ENCODE assay signal across 15 cellular contexts in the genomic region with DNA sequence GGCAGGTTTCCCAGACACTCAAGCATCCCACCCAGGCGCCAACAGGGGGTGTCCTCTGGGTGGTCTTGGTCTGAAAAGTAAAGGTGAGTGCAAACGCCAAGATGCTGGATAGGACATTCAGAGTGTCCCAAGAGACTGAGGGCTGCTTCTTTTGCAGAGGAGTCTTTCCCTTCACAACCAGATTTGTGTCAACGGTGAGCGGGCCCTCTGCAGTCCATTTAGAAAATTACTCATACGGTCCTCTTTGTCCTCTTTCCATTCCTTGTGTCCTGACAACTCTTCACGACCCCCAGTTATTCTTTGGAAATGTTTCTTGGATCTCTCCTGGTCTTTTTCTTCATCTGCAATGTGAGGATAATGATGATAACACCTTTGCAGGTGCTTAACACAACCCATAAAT.
DNase-seq lines count a peak whose midpoint lies in the region; ATAC-seq and TF ChIP-seq lines count a peak whose summit lies in the region.
"Had no signal": no experiment of that assay in that cellular context is flagged by ENCODE, and none has a peak within 500 bp of the region (broad histone marks: within the 10 kb centered on the region; RNA-seq: fewer than 3 reads in every experiment).

No MANE protein-coding gene starts in this region.

- TF ChIP-seq CTCF in adrenal gland (IDR thresholded peaks at IDR 0.05) (peak in 5 of 6 experiments; percentile 11 to 28 (median 16)), osteocyte (IDR thresholded peaks at IDR 0.05) (peak; percentile 33), type B pancreatic cell (conservative IDR thresholded peaks at IDR 0.05) (no peak)

- H3K4me3 Mint-ChIP-seq in T-helper 1 cell treated with Interleukin-12 subunit alpha and Interleukin-12 subunit beta and Interleukin-4 antibody, amounts not matched to agents 30 μg/mL and 1 μg/mL, for 36 hours: no peak overlapping the region
- H3K4me3 Mint-ChIP-seq in osteocyte (ENCODE audit: unreplicated experiment) (no peak overlapping the region), type B pancreatic cell (no peak overlapping the region)
- H3K4me3 Mint-ChIP-seq: activated naive CD8-positive, alpha-beta T cell had no signal

- DNase-seq in T-helper 1 cell (no peak), Kasumi-1 (lab: John Stamatoyannopoulos, UW) (peak; percentile 23 to 27), adrenal gland (peak in 1 of 7 donors; percentile 30), osteocyte (ENCODE audit: extremely low spot score, unreplicated experiment) (no peak), type B pancreatic cell (ENCODE audit: extremely low spot score, unreplicated experiment) (no peak)
- DNase-seq in effector CD4-positive, alpha-beta T cell: no peak
- DNase-seq: activated CD8-positive, alpha-beta memory T cell treated with anti-CD3 and anti-CD28 coated beads, Interleukin-2, amount 50 U/mL, for 48 hours; mucosa of descending colon; stimulated activated naive CD4-positive, alpha-beta T cell treated with Interleukin-2 at 50 U/mL for 16 hours had no signal

- no peaks in the 10 kb centered on the region for H3K9me3 ChIP-seq in adrenal gland (replicated peaks in 1 of 3)
- H3K9me3 ChIP-seq: mucosa of descending colon had no signal

- peak overlapping the region; percentile 4 for H3K27ac Mint-ChIP-seq in T-helper 1 cell treated with Interleukin-12 subunit alpha and Interleukin-12 subunit beta and Interleukin-4 antibody, amounts not matched to agents 30 μg/mL and 1 μg/mL, for 36 hours
- H3K27ac Mint-ChIP-seq in osteocyte (ENCODE audit: unreplicated experiment): no peak overlapping the region
- H3K27ac Mint-ChIP-seq in type B pancreatic cell: no peak overlapping the region
- H3K27ac Mint-ChIP-seq: activated naive CD8-positive, alpha-beta T cell had no signal

- ATAC-seq in HG03354 (IDR thresholded peaks at IDR 0.05; ENCODE audit: poor library complexity, severe bottlenecking, unreplicated experiment): no peak
- ATAC-seq: activated CD4-positive, CD25-positive, alpha-beta regulatory T cell treated with anti-CD3 and anti-CD28 coated beads, Interleukin-2, amount 50 U/mL, for 24 hours; mucosa of descending colon had no signal

- no peak overlapping the region for H3K4me3 ChIP-seq in adrenal gland
- H3K4me3 ChIP-seq: cardiac muscle cell, mucosa of descending colon, skin epidermis had no signal

- no peaks in the 10 kb centered on the region for H3K27me3 Mint-ChIP-seq in T-helper 1 cell treated with Interleukin-12 subunit alpha and Interleukin-12 subunit beta and Interleukin-4 antibody, amounts not matched to agents 30 μg/mL and 1 μg/mL, for 36 hours (ENCODE audit: low read depth)
- H3K27me3 Mint-ChIP-seq in osteocyte (ENCODE audit: unreplicated experiment) (no peaks in the 10 kb centered on the region), type B pancreatic cell (peaks cover 22% of the 10 kb centered on the region)

- no peaks in the 10 kb centered on the region for H3K36me3 ChIP-seq in adrenal gland (replicated peaks in 1 of 2)
- H3K36me3 ChIP-seq: cardiac muscle cell had no signal

- H3K36me3 Mint-ChIP-seq in T-helper 1 cell treated with Interleukin-12 subunit alpha and Interleukin-12 subunit beta and Interleukin-4 antibody, amounts not matched to agents 30 μg/mL and 1 μg/mL, for 36 hours (ENCODE audit: low read depth): no peaks in the 10 kb centered on the region
- H3K36me3 Mint-ChIP-seq in osteocyte (ENCODE audit: unreplicated experiment): no peaks in the 10 kb centered on the region
- H3K36me3 Mint-ChIP-seq in type B pancreatic cell: no peaks in the 10 kb centered on the region

- 59 to 73% (median 71%) methylated on average over 5 to 6 of the region's 6 CpGs for WGBS in adrenal gland, 4 donors

- no peaks in the 10 kb centered on the region for H3K4me1 ChIP-seq in adrenal gland (replicated peaks in 1 of 2)

- intact Hi-C loops in adrenal gland (cut with DNase I): loop anchor here in 1 of 2 donors (5.0 kb wide), 1 partner anchor 168 kb away; no protein-coding TSS in a partner anchor

- peaks cover 16% of the 10 kb centered on the region for H3K4me1 Mint-ChIP-seq in T-helper 1 cell treated with Interleukin-12 subunit alpha and Interleukin-12 subunit beta and Interleukin-4 antibody, amounts not matched to agents 30 μg/mL and 1 μg/mL, for 36 hours (ENCODE audit: low read depth)
- H3K4me1 Mint-ChIP-seq in osteocyte (ENCODE audit: unreplicated experiment) (peaks cover 32% of the 10 kb centered on the region), type B pancreatic cell (ENCODE audit: unreplicated experiment) (no peaks in the 10 kb centered on the region)

- no peak overlapping the region for H3K27ac ChIP-seq in adrenal gland
- H3K27ac ChIP-seq: cardiac muscle cell had no signal

- H3K27me3 ChIP-seq in adrenal gland: no peaks in the 10 kb centered on the region
- H3K27me3 ChIP-seq: cardiac muscle cell had no signal

- no peaks in the 10 kb centered on the region for H3K9me3 Mint-ChIP-seq in T-helper 1 cell treated with Interleukin-12 subunit alpha and Interleukin-12 subunit beta and Interleukin-4 antibody, amounts not matched to agents 30 μg/mL and 1 μg/mL, for 36 hours
- no peaks in the 10 kb centered on the region for H3K9me3 Mint-ChIP-seq in osteocyte (ENCODE audit: unreplicated experiment)
- no peaks in the 10 kb centered on the region for H3K9me3 Mint-ChIP-seq in type B pancreatic cell

- TF ChIP-seq POLR2A in adrenal gland (IDR thresholded peaks at IDR 0.05): no peak

Comparison
In these comparisons a context has a peak if more than half of its experiments do, and no peak if none do; other contexts are left out.
1. DNase-seq: peak in Kasumi-1 (2 of 2); none in T-helper 1 cell (0 of 5), osteocyte (single experiment), type B pancreatic cell (single experiment) and effector CD4-positive, alpha-beta T cell (single experiment).